ENCODE assay signal across 19 cellular contexts in genomic region chr17:14434506-14434905, GRCh38.
DNase-seq lines count a peak whose midpoint lies in the region; ATAC-seq and TF ChIP-seq lines count a peak whose summit lies in the region.
"Had no signal": no experiment of that assay in that cellular context is flagged by ENCODE, and none has a peak within 500 bp of the region (broad histone marks: within the 10 kb centered on the region; RNA-seq: fewer than 3 reads in every experiment).

No MANE protein-coding gene starts in this region.

- H3K4me1 ChIP-seq in foreskin keratinocyte: no peaks in the 10 kb centered on the region
- no peaks in the 10 kb centered on the region for H3K4me1 ChIP-seq in right cardiac atrium (ENCODE audit: control insufficient read depth, insufficient read depth, low read length)
- H3K4me1 ChIP-seq: SJSA1 had no signal

- peak; percentile 2 to 20 for DNase-seq in foreskin keratinocyte
- DNase-seq in central memory CD4-positive, alpha-beta T cell: no peak
- no peak for DNase-seq in D341Med (ENCODE audit: low spot score)
- no peak for DNase-seq in right cardiac atrium
- DNase-seq: activated CD4-positive, alpha-beta T cell treated with anti-CD3 and anti-CD28 coated beads, Interleukin-2, amount 50 U/mL, for 1 hour; activated T-cell treated with anti-CD3 and anti-CD28 coated beads, Interleukin-2, amount 50 U/mL, for 4 hours; caudate nucleus; DMS153; GM23248; NCI-H1417 treated with DMSO at 0.1 percent for 48 hours; NCI-H345; stimulated activated CD4-positive, alpha-beta T cell treated with anti-CD3 and anti-CD28 coated beads, Interleukin-4, amount 100 ng/mL, for 1 hour; T1000 had no signal

- peak; percentile 93 for ATAC-seq in GM18858 (IDR thresholded peaks at IDR 0.05; ENCODE audit: unreplicated experiment)
- peak; percentile 75 for ATAC-seq in GM21390 (IDR thresholded peaks at IDR 0.05; ENCODE audit: unreplicated experiment)
- peak; percentile 49 for ATAC-seq in HG03159 (IDR thresholded peaks at IDR 0.05; ENCODE audit: unreplicated experiment)
- no peak for ATAC-seq in foreskin keratinocyte
- ATAC-seq in right cardiac atrium: no peak
- ATAC-seq: activated T-cell treated with anti-CD3 and anti-CD28 coated beads, Interleukin-2, amount 50 U/mL, for 4 hours; sciatic nerve had no signal

- H3K27ac ChIP-seq in foreskin keratinocyte (no peak overlapping the region), right cardiac atrium (ENCODE audit: low read length) (no peak overlapping the region)
- H3K27ac ChIP-seq: GM23248, SJSA1 had no signal

- TF ChIP-seq CTCF in foreskin keratinocyte (conservative IDR thresholded peaks at IDR 0.05): no peak

- no peaks in the 10 kb centered on the region for H3K9me3 ChIP-seq in right cardiac atrium (ENCODE audit: control insufficient read depth, low read length)
- H3K9me3 ChIP-seq: SJSA1 had no signal

- intact Hi-C loops in right cardiac atrium (cut with DNase I): no loop called here

- no peak overlapping the region for H3K4me3 ChIP-seq in right cardiac atrium (ENCODE audit: low read length)
- H3K4me3 ChIP-seq: BLaER1, GM23248, SJSA1 had no signal

- H3K27me3 ChIP-seq in foreskin keratinocyte (no peaks in the 10 kb centered on the region), right cardiac atrium (ENCODE audit: control insufficient read depth, insufficient read depth) (no peaks in the 10 kb centered on the region)
- H3K27me3 ChIP-seq: BLaER1, SJSA1 had no signal

Comparison
In these comparisons a context has a peak if more than half of its experiments do, and no peak if none do; other contexts are left out.
1. ATAC-seq: peak in GM18858 (single experiment), GM21390 (single experiment) and HG03159 (single experiment); none in foreskin keratinocyte (single experiment) and right cardiac atrium (0 of 2).
2. DNase-seq: peak in foreskin keratinocyte (2 of 2); none in central memory CD4-positive, alpha-beta T cell (single experiment), D341Med (single experiment) and right cardiac atrium (0 of 3).